ENCODE assay signal across 18 cellular contexts in genomic region chr6:30304002-30304401, GRCh38. TPM values are rescaled to one million over a fixed set of nuclear protein-coding genes. Genes with fewer than 3 reads are reported as not detected.
DNase-seq lines count a peak whose midpoint lies in the region; ATAC-seq and TF ChIP-seq lines count a peak whose summit lies in the region.
"Had no signal": no experiment of that assay in that cellular context is flagged by ENCODE, and none has a peak within 500 bp of the region (broad histone marks: within the 10 kb centered on the region; RNA-seq: fewer than 3 reads in every experiment).

No MANE protein-coding gene starts in this region.

- no peaks in the 10 kb centered on the region for H3K27me3 ChIP-seq in PC-9 (ENCODE audit: insufficient read depth, low read depth)
- H3K27me3 ChIP-seq: BE2C had no signal

- H3F3A ChIP-seq in PC-9 (ENCODE audit: insufficient read depth, low read depth) = peaks cover 7% of the 10 kb centered on the region; the same call in 1 of the 2 replicates

- BruUV-seq in PC-9 (replicated peaks; lab: Mats Ljungman, UMichigan) = no TSS peak

- TF ChIP-seq CTCF in activated CD8-positive, alpha-beta T cell treated with anti-CD3 and anti-CD28 coated beads for 36 hours (IDR thresholded peaks at IDR 0.05) = no peak
- no peak for TF ChIP-seq CTCF in PC-9 (conservative IDR thresholded peaks at IDR 0.05)

- H2AFZ ChIP-seq in PC-9 = no peak overlapping the region

- peak overlapping the region; percentile 42 for H3K4me3 Mint-ChIP-seq in activated naive CD8-positive, alpha-beta T cell
- H3K4me3 Mint-ChIP-seq in activated naive CD8-positive, alpha-beta T cell treated with anti-CD3 and anti-CD28 coated beads, Interleukin-2, amount 50 U/mL, for 24 hours = no peak overlapping the region
- H3K4me3 Mint-ChIP-seq in activated CD8-positive, alpha-beta T cell treated with anti-CD3 and anti-CD28 coated beads for 36 hours = no peak overlapping the region
- no peak overlapping the region for H3K4me3 Mint-ChIP-seq in activated naive CD8-positive, alpha-beta T cell treated with anti-CD3 and anti-CD28 coated beads for 36 hours
- H3K4me3 Mint-ChIP-seq: CD8-positive, alpha-beta T cell; HFFc6 had no signal

- H3K79me2 ChIP-seq in PC-9 (ENCODE audit: low read depth) = peaks cover 8% of the 10 kb centered on the region; the same call in 1 of the 2 replicates

- no peaks in the 10 kb centered on the region for H4K20me1 ChIP-seq in PC-9 (ENCODE audit: insufficient read depth)

- H3K9me2 ChIP-seq in PC-9 (ENCODE audit: insufficient read depth) = no peaks in the 10 kb centered on the region

- peaks cover 52% of the 10 kb centered on the region for H3K4me1 Mint-ChIP-seq in activated naive CD8-positive, alpha-beta T cell (ENCODE audit: low read depth)
- H3K4me1 Mint-ChIP-seq in activated naive CD8-positive, alpha-beta T cell treated with anti-CD3 and anti-CD28 coated beads, Interleukin-2, amount 50 U/mL, for 24 hours = peaks cover 27% of the 10 kb centered on the region
- H3K4me1 Mint-ChIP-seq in activated CD8-positive, alpha-beta T cell treated with anti-CD3 and anti-CD28 coated beads for 36 hours (ENCODE audit: low read depth) = peaks cover 37% of the 10 kb centered on the region
- peaks cover 36% of the 10 kb centered on the region for H3K4me1 Mint-ChIP-seq in activated naive CD8-positive, alpha-beta T cell treated with anti-CD3 and anti-CD28 coated beads for 36 hours

- peaks cover 37% of the 10 kb centered on the region for H3K36me3 ChIP-seq in PC-9 (ENCODE audit: low read depth)

- H3K36me3 Mint-ChIP-seq in activated naive CD8-positive, alpha-beta T cell = peaks cover 40% of the 10 kb centered on the region
- peaks cover 76% of the 10 kb centered on the region for H3K36me3 Mint-ChIP-seq in activated naive CD8-positive, alpha-beta T cell treated with anti-CD3 and anti-CD28 coated beads, Interleukin-2, amount 50 U/mL, for 24 hours (ENCODE audit: low read depth)
- peaks cover 76% of the 10 kb centered on the region for H3K36me3 Mint-ChIP-seq in activated CD8-positive, alpha-beta T cell treated with anti-CD3 and anti-CD28 coated beads for 36 hours (ENCODE audit: low read depth)
- peaks cover 83% of the 10 kb centered on the region for H3K36me3 Mint-ChIP-seq in activated naive CD8-positive, alpha-beta T cell treated with anti-CD3 and anti-CD28 coated beads for 36 hours

- POLR2A ChIA-PET in activated CD8-positive, alpha-beta T cell treated with anti-CD3 and anti-CD28 coated beads for 36 hours (lab: Charles Lee) = no interaction called here
- POLR2A ChIA-PET in PC-9 (lab: Charles Lee; ENCODE audit: unreplicated experiment) = no interaction called here

- H3K27ac ChIP-seq in PC-9 = no peak overlapping the region
- H3K27ac ChIP-seq: A549, C4-2B had no signal

- ATAC-seq in activated naive CD8-positive, alpha-beta T cell treated with anti-CD3 and anti-CD28 coated beads, Interleukin-2, amount 50 U/mL, for 24 hours = no peak
- peak; percentile 27 for ATAC-seq in activated CD8-positive, alpha-beta T cell treated with anti-CD3 and anti-CD28 coated beads for 36 hours
- peak; percentile 59 for ATAC-seq in stimulated activated naive CD8-positive, alpha-beta T cell treated with anti-CD3 and anti-CD28 coated beads, Interleukin-15, Interleukin-2, amounts not matched to agents 100 U/mL and 50 U/mL, for 24 hours
- ATAC-seq: A549; CD8-positive, alpha-beta T cell; HepG2 had no signal

- no peaks in the 10 kb centered on the region for H3K4me1 ChIP-seq in PC-9 (replicated peaks; ENCODE audit: insufficient read depth)
- H3K4me1 ChIP-seq: A549, BE2C, Caco-2 had no signal

- H3K9me3 Mint-ChIP-seq in activated naive CD8-positive, alpha-beta T cell (ENCODE audit: low read depth) = peaks cover 6% of the 10 kb centered on the region
- peaks cover 22% of the 10 kb centered on the region for H3K9me3 Mint-ChIP-seq in activated naive CD8-positive, alpha-beta T cell treated with anti-CD3 and anti-CD28 coated beads, Interleukin-2, amount 50 U/mL, for 24 hours
- H3K9me3 Mint-ChIP-seq in activated CD8-positive, alpha-beta T cell treated with anti-CD3 and anti-CD28 coated beads for 36 hours = peaks cover 7% of the 10 kb centered on the region
- peaks cover 12% of the 10 kb centered on the region for H3K9me3 Mint-ChIP-seq in activated naive CD8-positive, alpha-beta T cell treated with anti-CD3 and anti-CD28 coated beads for 36 hours
- H3K9me3 Mint-ChIP-seq: CD8-positive, alpha-beta T cell; HFFc6 had no signal

- H3K27ac Mint-ChIP-seq in activated naive CD8-positive, alpha-beta T cell = peak overlapping the region; percentile 54
- H3K27ac Mint-ChIP-seq in activated naive CD8-positive, alpha-beta T cell treated with anti-CD3 and anti-CD28 coated beads, Interleukin-2, amount 50 U/mL, for 24 hours = no peak overlapping the region
- no peak overlapping the region for H3K27ac Mint-ChIP-seq in activated CD8-positive, alpha-beta T cell treated with anti-CD3 and anti-CD28 coated beads for 36 hours
- H3K27ac Mint-ChIP-seq in activated naive CD8-positive, alpha-beta T cell treated with anti-CD3 and anti-CD28 coated beads for 36 hours = peak overlapping the region; percentile 52
- H3K27ac Mint-ChIP-seq: CD8-positive, alpha-beta T cell; HFFc6 had no signal

- CTCF ChIA-PET in activated CD8-positive, alpha-beta T cell treated with anti-CD3 and anti-CD28 coated beads for 36 hours (lab: Charles Lee) = no interaction called here
- CTCF ChIA-PET in PC-9 (lab: Charles Lee) = no interaction called here

- H3K4me2 ChIP-seq in PC-9 = no peak overlapping the region
- H3K4me2 ChIP-seq: A549 had no signal

- H3K27me3 Mint-ChIP-seq in activated naive CD8-positive, alpha-beta T cell = no peaks in the 10 kb centered on the region
- H3K27me3 Mint-ChIP-seq in activated naive CD8-positive, alpha-beta T cell treated with anti-CD3 and anti-CD28 coated beads, Interleukin-2, amount 50 U/mL, for 24 hours = no peaks in the 10 kb centered on the region
- H3K27me3 Mint-ChIP-seq in activated CD8-positive, alpha-beta T cell treated with anti-CD3 and anti-CD28 coated beads for 36 hours = no peaks in the 10 kb centered on the region
- no peaks in the 10 kb centered on the region for H3K27me3 Mint-ChIP-seq in activated naive CD8-positive, alpha-beta T cell treated with anti-CD3 and anti-CD28 coated beads for 36 hours

- H3K9me3 ChIP-seq in PC-9 (ENCODE audit: insufficient read depth, low read depth) = peaks cover 66% of the 10 kb centered on the region

- DNase-seq in activated naive CD8-positive, alpha-beta T cell treated with anti-CD3 and anti-CD28 coated beads, Interleukin-2, amount 50 U/mL, for 24 hours = no peak
- no peak for DNase-seq in activated CD8-positive, alpha-beta T cell treated with anti-CD3 and anti-CD28 coated beads for 36 hours
- no peak for DNase-seq in activated naive CD8-positive, alpha-beta T cell treated with anti-CD3 and anti-CD28 coated beads for 36 hours
- DNase-seq in stimulated activated naive CD8-positive, alpha-beta T cell treated with anti-CD3 and anti-CD28 coated beads, Interleukin-15, Interleukin-2, amounts not matched to agents 100 U/mL and 50 U/mL, for 24 hours = no peak
- no peak for DNase-seq in OCI-M2 (lab: John Stamatoyannopoulos, UW; ENCODE audit: unreplicated experiment)
- no peak for DNase-seq in effector CD4-positive, alpha-beta T cell
- no peak for DNase-seq in PC-9
- DNase-seq: BE2C; Caco-2; CD8-positive, alpha-beta T cell; DND-41; GDM1; HCEC 1CT; HFFc6 had no signal

- intact Hi-C loops in activated CD8-positive, alpha-beta T cell treated with anti-CD3 and anti-CD28 coated beads for 36 hours (cut with micrococcal nuclease) = no loop called here
- intact Hi-C loops in PC-9 (cut with micrococcal nuclease; ENCODE audit: unreplicated experiment) = no loop called here

- no peak overlapping the region for H3K4me3 ChIP-seq in PC-9
- H3K4me3 ChIP-seq: A549 had no signal

RNA-seq across cellular contexts. Expression of gene TRIM39, which starts 22.7 kb away (rescaled TPM):
- 10 to 100 TPM; 21.6 to 22.3 TPM for total RNA-seq in activated CD8-positive, alpha-beta T cell treated with anti-CD3 and anti-CD28 coated beads for 36 hours
- total RNA-seq in activated naive CD8-positive, alpha-beta T cell treated with anti-CD3 and anti-CD28 coated beads for 36 hours = 10 to 100 TPM; 26.2 to 29.2 TPM
- total RNA-seq in PC-9 (2021) = 12.5 and 14.4 TPM in 2 replicates

RNA-seq across cellular contexts. Expression of gene RPP21, which starts 41.0 kb away (rescaled TPM):
- total RNA-seq in activated CD8-positive, alpha-beta T cell treated with anti-CD3 and anti-CD28 coated beads for 36 hours = 10 to 100 TPM; 43.0 to 43.5 TPM
- total RNA-seq in activated naive CD8-positive, alpha-beta T cell treated with anti-CD3 and anti-CD28 coated beads for 36 hours = 10 to 100 TPM; 42.2 to 46.5 TPM
- 58.9 and 72.5 TPM in 2 replicates for total RNA-seq in PC-9 (2021)

Comparison
In these comparisons a context has a peak if more than half of its experiments do, and no peak if none do; other contexts are left out.
1. H3K27ac Mint-ChIP-seq: peak in activated naive CD8-positive, alpha-beta T cell (single experiment) and activated naive CD8-positive, alpha-beta T cell treated with anti-CD3 and anti-CD28 coated beads for 36 hours (single experiment); none in activated naive CD8-positive, alpha-beta T cell treated with anti-CD3 and anti-CD28 coated beads, Interleukin-2, amount 50 U/mL, for 24 hours (single experiment) and activated CD8-positive, alpha-beta T cell treated with anti-CD3 and anti-CD28 coated beads for 36 hours (single experiment).